Comparison of ENCODE assay signal across 13 cellular contexts in genomic region chr13:93249259-93249917, GRCh38. TPM values are rescaled to one million over a fixed set of nuclear protein-coding genes. Genes with fewer than 3 reads are reported as not detected.
DNase-seq lines count a peak whose midpoint lies in the region; ATAC-seq and TF ChIP-seq lines count a peak whose summit lies in the region.
"Had no signal": no experiment of that assay in that cellular context is flagged by ENCODE, and none has a peak within 500 bp of the region (broad histone marks: within the 10 kb centered on the region; RNA-seq: fewer than 3 reads in every experiment).

No MANE protein-coding gene starts in this region.

- no peak for ATAC-seq in WTC11

- H3K27ac ChIP-seq in 22Rv1 (peak overlapping the region; percentile 12; the same call in 1 of the 2 replicates), HEK293 (ENCODE audit: extremely low read depth, low read depth, low read length) (no peak overlapping the region)
- H3K27ac ChIP-seq: tibial nerve had no signal

- no peaks in the 10 kb centered on the region for H3K36me3 ChIP-seq in HEK293 (ENCODE audit: control insufficient read depth in 2 of 2, insufficient read depth in 1 of 2, low read length in 2 of 2)
- H3K36me3 ChIP-seq: tibial nerve had no signal

- H3K4me3 ChIP-seq in HEK293 (ENCODE audit: low read depth, low read length), result no peak overlapping the region
- H3K4me3 ChIP-seq: tibial nerve had no signal

- DNase-seq in WTC11 (ENCODE audit: low spot score), result no peak
- peak; percentile 90 for DNase-seq in iris pigment epithelial cell (ENCODE audit: low read depth)
- DNase-seq in hippocampal formation (lab: John Stamatoyannopoulos, UW), result no peak
- no peak for DNase-seq in occipital lobe (lab: John Stamatoyannopoulos, UW)
- no peak for DNase-seq in activated CD4-positive, alpha-beta T cell treated with anti-CD3 and anti-CD28 coated beads for 1 hour
- DNase-seq in cerebellar cortex (ENCODE audit: low spot score), result no peak
- DNase-seq: activated CD8-positive, alpha-beta memory T cell treated with anti-CD3 and anti-CD28 coated beads, Interleukin-2, amount 50 U/mL, for 48 hours; CD4-positive, CD25-positive, alpha-beta regulatory T cell; Right ventricle myocardium superior had no signal

- H3K9me3 ChIP-seq in HEK293 (ENCODE audit: control insufficient read depth, insufficient read depth, low read depth, low read length), result no peaks in the 10 kb centered on the region
- H3K9me3 ChIP-seq: tibial nerve had no signal

- no peaks in the 10 kb centered on the region for H3K36me3 Mint-ChIP-seq in WTC11
- H3K36me3 Mint-ChIP-seq: CD4-positive, CD25-positive, alpha-beta regulatory T cell; memory B cell had no signal

- CTCF ChIA-PET in HEK293 (lab: Yijun Ruan, JAX), result no interaction called here
- CTCF ChIA-PET in WTC11 (lab: Charles Lee), result interaction anchor here (0.6 to 2.7 kb wide), 11 partner anchors 9 to 815 kb away, joined by 3 to 10 read pairs (median 4); no protein-coding TSS in a partner anchor

- peaks cover 69% of the 10 kb centered on the region for H3K4me1 Mint-ChIP-seq in WTC11
- H3K4me1 Mint-ChIP-seq: CD4-positive, CD25-positive, alpha-beta regulatory T cell; memory B cell had no signal

- H3K4me1 ChIP-seq in HEK293 (ENCODE audit: control insufficient read depth, insufficient read depth, low read length), result no peaks in the 10 kb centered on the region

- peaks cover 9% of the 10 kb centered on the region for H3K9me3 Mint-ChIP-seq in WTC11

- no peaks in the 10 kb centered on the region for H3K27me3 Mint-ChIP-seq in WTC11 (ENCODE audit: low read depth)
- H3K27me3 Mint-ChIP-seq: CD4-positive, CD25-positive, alpha-beta regulatory T cell; memory B cell had no signal

- POLR2A ChIA-PET in HEK293 (lab: Yijun Ruan, JAX) (no interaction called here), WTC11 (lab: Charles Lee) (no interaction called here)

- peak overlapping the region; percentile 50 for H3K27ac Mint-ChIP-seq in WTC11
- H3K27ac Mint-ChIP-seq: memory B cell had no signal

- TF ChIP-seq CTCF in 22Rv1 (IDR thresholded peaks at IDR 0.05), result no peak
- TF ChIP-seq CTCF in HEK293 (tag by site-specific recombination; IDR thresholded peaks at IDR 0.05), result no peak
- TF ChIP-seq CTCF in WTC11 (IDR thresholded peaks at IDR 0.05), result no peak

- H3K4me3 Mint-ChIP-seq in WTC11, result no peak overlapping the region
- H3K4me3 Mint-ChIP-seq: CD4-positive, CD25-positive, alpha-beta regulatory T cell; memory B cell had no signal

TF ChIP-seq in HEK293, 187 proteins besides CTCF, POLR2A, EP300 and RAD21 (continues in another document):
- TF ChIP-seq TRIM28 (IDR thresholded peaks at IDR 0.05; ENCODE audit: borderline replicate concordance, low read length), result 0 out of 2 replicates have a peak, but pooled peaks have one; percentile 3
- TF ChIP-seq ZNF521 (tag by site-specific recombination; IDR thresholded peaks at IDR 0.05), result no peak
- TF ChIP-seq ZNF660 (tag by site-specific recombination; IDR thresholded peaks at IDR 0.05), result 0 out of 2 replicates have a peak, but pooled peaks have one; percentile 48
- peak; percentile 32; the same call in 1 of the 2 replicates for TF ChIP-seq ZNF518A (tag by site-specific recombination; conservative IDR thresholded peaks at IDR 0.05; ENCODE audit: low read depth)
- 0 out of 2 replicates have a peak, but pooled peaks have one; percentile 16 for TF ChIP-seq ZBTB17 (tag by site-specific recombination; IDR thresholded peaks at IDR 0.05)
- no peak for TF ChIP-seq GLI2 (tag by site-specific recombination; IDR thresholded peaks at IDR 0.05; ENCODE audit: borderline replicate concordance, low read depth)

TF ChIP-seq in WTC11, 78 proteins besides CTCF, POLR2A, EP300 and RAD21:
- peak; percentile 30; the same call in 1 of the 2 replicates for TF ChIP-seq GABPB1 (CRISPR knock-in tag; IDR thresholded peaks at IDR 0.05)
- no peak for TF ChIP-seq TCF7 (CRISPR knock-in tag; IDR thresholded peaks at IDR 0.05; ENCODE audit: low read depth)
TF ChIP-seq in WTC11: peak in this region for 1.

RNA-seq across cellular contexts. Expression of gene GPC6, which starts 22.8 kb away (rescaled TPM):
- total RNA-seq in WTC11 (2021) (19.5 to 24.3 TPM (median 24.2 TPM) in 3 replicates), occipital lobe (9.8 TPM)
- total RNA-seq: CD4-positive, CD25-positive, alpha-beta regulatory T cell had no signal
